Comparison of ENCODE assay signal across 12 cellular contexts in the genomic region with DNA sequence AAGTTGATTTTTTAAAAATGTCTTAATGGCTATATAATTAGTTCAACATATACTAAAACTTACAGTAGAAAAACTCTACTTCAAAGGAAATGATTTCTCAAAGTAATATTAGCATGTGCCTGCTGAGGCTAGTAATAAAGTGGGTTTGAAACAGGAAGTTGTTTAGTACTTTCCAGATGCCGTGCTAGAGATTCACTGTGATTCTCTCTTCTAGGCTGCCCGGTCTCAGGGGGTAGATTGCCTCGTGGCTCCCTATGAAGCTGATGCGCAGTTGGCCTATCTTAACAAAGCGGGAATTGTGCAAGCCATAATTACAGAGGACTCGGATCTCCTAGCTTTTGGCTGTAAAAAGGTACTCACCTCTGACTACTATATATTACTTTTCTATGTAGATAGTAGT. TPM values are rescaled to one million over a fixed set of nuclear protein-coding genes. Genes with fewer than 3 reads are reported as not detected.
DNase-seq lines count a peak whose midpoint lies in the region; ATAC-seq and TF ChIP-seq lines count a peak whose summit lies in the region.
"Had no signal": no experiment of that assay in that cellular context is flagged by ENCODE, and none has a peak within 500 bp of the region (broad histone marks: within the 10 kb centered on the region; RNA-seq: fewer than 3 reads in every experiment).

No MANE protein-coding gene starts in this region.

- no peak for TF ChIP-seq POLR2A in gastroesophageal sphincter (IDR thresholded peaks at IDR 0.05)
- no peak for TF ChIP-seq POLR2A in body of pancreas (IDR thresholded peaks at IDR 0.05)

- WGBS in gastroesophageal sphincter (ENCODE audit: low coverage in 1 of 2), 2 donors: 67 to 72% methylated on average over 3 to 6 of the region's 6 CpGs
- WGBS in body of pancreas, 2 donors: 83 to 85% methylated on average over 6 of the region's 6 CpGs

- no peaks in the 10 kb centered on the region for H3K27me3 ChIP-seq in gastroesophageal sphincter
- H3K27me3 ChIP-seq in body of pancreas: no peaks in the 10 kb centered on the region
- H3K27me3 ChIP-seq in colonic mucosa: no peaks in the 10 kb centered on the region

- intact Hi-C loops in body of pancreas (cut with DNase I): no loop called here
- intact Hi-C loops in colonic mucosa (cut with DNase I): no loop called here

- TF ChIP-seq EP300 in gastroesophageal sphincter (IDR thresholded peaks at IDR 0.05): no peak

- H3K27ac ChIP-seq in gastroesophageal sphincter: no peak overlapping the region
- no peak overlapping the region for H3K27ac ChIP-seq in body of pancreas
- no peak overlapping the region for H3K27ac ChIP-seq in colonic mucosa

- H3K9me3 ChIP-seq in gastroesophageal sphincter: no peaks in the 10 kb centered on the region
- H3K9me3 ChIP-seq in body of pancreas: no peaks in the 10 kb centered on the region
- H3K9me3 ChIP-seq in colonic mucosa: no peaks in the 10 kb centered on the region

- no peak for TF ChIP-seq CTCF in gastroesophageal sphincter (IDR thresholded peaks at IDR 0.05)
- TF ChIP-seq CTCF in body of pancreas (IDR thresholded peaks at IDR 0.05): no peak
- no peak for TF ChIP-seq CTCF in colonic mucosa (IDR thresholded peaks at IDR 0.05)

- no peak overlapping the region for H3K9ac ChIP-seq in colonic mucosa (ENCODE audit: low read depth in 2 of 2, low read length in 2 of 2)

- H3K36me3 ChIP-seq in gastroesophageal sphincter (no peaks in the 10 kb centered on the region), body of pancreas (replicated peaks in 1 of 2; ENCODE audit: insufficient read depth in 1 of 2, low read depth in 2 of 2) (no peaks in the 10 kb centered on the region), colonic mucosa (no peaks in the 10 kb centered on the region)

- peak; percentile 20 for DNase-seq in fibroblast of gingiva (ENCODE audit: low read depth)
- DNase-seq in hippocampal formation (lab: John Stamatoyannopoulos, UW): no peak
- DNase-seq in body of pancreas: no peak
- DNase-seq in colonic mucosa: no peak
- DNase-seq: activated T-cell treated with anti-CD3 and anti-CD28 coated beads, Interleukin-2, amount 50 U/mL, for 1 hour; OCI-M1 had no signal

- no peaks in the 10 kb centered on the region for H3K4me1 ChIP-seq in gastroesophageal sphincter
- no peaks in the 10 kb centered on the region for H3K4me1 ChIP-seq in body of pancreas
- no peaks in the 10 kb centered on the region for H3K4me1 ChIP-seq in colonic mucosa

- no peak overlapping the region for H3K4me3 ChIP-seq in gastroesophageal sphincter
- H3K4me3 ChIP-seq in body of pancreas: no peak overlapping the region
- H3K4me3 ChIP-seq in colonic mucosa: no peak overlapping the region
- H3K4me3 ChIP-seq: smooth muscle cell had no signal

- ATAC-seq in GM18519 (IDR thresholded peaks at IDR 0.05; ENCODE audit: low FRiP score, unreplicated experiment) (peak; percentile 88), GM21619 (IDR thresholded peaks at IDR 0.05; ENCODE audit: unreplicated experiment) (peak; percentile 64), HG03432 (IDR thresholded peaks at IDR 0.05; ENCODE audit: unreplicated experiment) (peak; percentile 81), gastroesophageal sphincter (no peak), body of pancreas (no peak)
- ATAC-seq: natural killer cell treated with Interleukin-12 subunit alpha and Interleukin-12 subunit beta and Interleukin-15 and Interleukin-18, amount 100 ng/mL, for 72 hours had no signal

RNA-seq across cellular contexts. Expression of gene EXO1, which starts 9.1 kb away (rescaled TPM):
- under 1 TPM in 1 of 4 donors, not detected in 3; 0.30 TPM for total RNA-seq in gastroesophageal sphincter
- total RNA-seq in body of pancreas: not detected
- 10 to 100 TPM in 1 of 2 donors, 1 to 10 TPM in 1; 5.1 to 17.6 TPM for total RNA-seq in colonic mucosa

Comparison
In these comparisons a context has a peak if more than half of its experiments do, and no peak if none do; other contexts are left out.
1. ATAC-seq: peak in GM18519 (single experiment), GM21619 (single experiment) and HG03432 (single experiment); none in gastroesophageal sphincter (single experiment) and body of pancreas (single experiment).
2. RNA of gene EXO1, which starts 9.1 kb away (total RNA-seq): 5.1 to 17.6 TPM in colonic mucosa; not detected in body of pancreas and 0.30 TPM in gastroesophageal sphincter; every median in the first group is over 4 times any median in the second.